In genomic region chr2:141035846-141036420, GRCh38 we compare ENCODE assay signal across 23 cellular contexts.
"Had no signal": no experiment of that assay in that cellular context is flagged by ENCODE, and none has a peak within 500 bp of the region (broad histone marks: within the 10 kb centered on the region; RNA-seq: fewer than 3 reads in every experiment).

No MANE protein-coding gene starts in this region.

- H3K4me3 Mint-ChIP-seq: dendritic cell treated with granulocyte-macrophage colony-stimulating factor and Interleukin-4, amounts not matched to agents 40 ng/mL and 50 ng/mL, for 4 days; mesothelial cell of epicardium; natural killer cell; neural crest cell; stimulated activated naive B cell treated with anti-CD40 and anti-IgM and Interleukin-4, amounts not matched to agents 10 μg/mL and 1 μg/mL and 100 μg/mL, for 72 hours; stimulated activated naive CD8-positive, alpha-beta T cell treated with anti-CD3 and anti-CD28 coated beads, Interleukin-15, amount 100 ng/mL, for 72 hours had no signal

- H3K9me3 Mint-ChIP-seq: mesothelial cell of epicardium; neural crest cell; stimulated activated naive CD8-positive, alpha-beta T cell treated with anti-CD3 and anti-CD28 coated beads, Interleukin-15, amount 100 ng/mL, for 72 hours had no signal

- H3K27ac ChIP-seq: heart left ventricle, parathyroid adenoma, prostate gland, right lobe of liver, spleen, testis, tibial nerve, upper lobe of right lung, vagina had no signal

- DNase-seq: erythroblast; heart left ventricle; hypothalamus; islet precursor cell; natural killer cell; occipital lobe; right lobe of liver; spleen; stimulated activated CD4-positive, alpha-beta T cell treated with anti-CD3 and anti-CD28 coated beads, Interleukin-15, amount 100 ng/mL, for 24 hours; stimulated activated CD4-positive, alpha-beta T cell treated with anti-CD3 and anti-CD28 coated beads, Interleukin-1b, Interleukin-23, amount 100 ng/mL, for 48 hours; stimulated activated CD4-positive, alpha-beta T cell treated with anti-CD3 and anti-CD28 coated beads, Interleukin-4, amount 100 ng/mL, for 24 hours; stimulated activated naive B cell treated with anti-CD40 and anti-IgM and Interleukin-4, amounts not matched to agents 10 μg/mL and 1 μg/mL and 100 μg/mL, for 72 hours; stimulated activated naive CD8-positive, alpha-beta T cell treated with anti-CD3 and anti-CD28 coated beads, Interleukin-15, amount 100 ng/mL, for 72 hours; testis; upper lobe of right lung had no signal

- H3K9ac ChIP-seq: parathyroid adenoma had no signal

- H3K27ac Mint-ChIP-seq: dendritic cell treated with granulocyte-macrophage colony-stimulating factor and Interleukin-4, amounts not matched to agents 40 ng/mL and 50 ng/mL, for 4 days; mesothelial cell of epicardium; natural killer cell; stimulated activated naive B cell treated with anti-CD40 and anti-IgM and Interleukin-4, amounts not matched to agents 10 μg/mL and 1 μg/mL and 100 μg/mL, for 72 hours; stimulated activated naive CD8-positive, alpha-beta T cell treated with anti-CD3 and anti-CD28 coated beads, Interleukin-15, amount 100 ng/mL, for 72 hours had no signal

- H3K4me1 ChIP-seq: heart left ventricle, parathyroid adenoma, prostate gland, right lobe of liver, spleen, testis, tibial nerve, upper lobe of right lung, vagina had no signal

- H2AFZ ChIP-seq: parathyroid adenoma had no signal

- H3K4me1 Mint-ChIP-seq: mesothelial cell of epicardium; natural killer cell; stimulated activated naive B cell treated with anti-CD40 and anti-IgM and Interleukin-4, amounts not matched to agents 10 μg/mL and 1 μg/mL and 100 μg/mL, for 72 hours; stimulated activated naive CD8-positive, alpha-beta T cell treated with anti-CD3 and anti-CD28 coated beads, Interleukin-15, amount 100 ng/mL, for 72 hours had no signal

- H3K27me3 ChIP-seq: heart left ventricle, right lobe of liver, spleen, testis, tibial nerve, upper lobe of right lung, vagina had no signal

- H3K36me3 Mint-ChIP-seq: mesothelial cell of epicardium; natural killer cell; stimulated activated naive B cell treated with anti-CD40 and anti-IgM and Interleukin-4, amounts not matched to agents 10 μg/mL and 1 μg/mL and 100 μg/mL, for 72 hours had no signal

- H3K36me3 ChIP-seq: heart left ventricle, prostate gland, right lobe of liver, spleen, tibial nerve, upper lobe of right lung, vagina had no signal

- H3K9me3 ChIP-seq: prostate gland, right lobe of liver, testis, tibial nerve, upper lobe of right lung, vagina had no signal

- H3K79me2 ChIP-seq: parathyroid adenoma had no signal

- H3K27me3 Mint-ChIP-seq: dendritic cell treated with granulocyte-macrophage colony-stimulating factor and Interleukin-4, amounts not matched to agents 40 ng/mL and 50 ng/mL, for 4 days; stimulated activated naive B cell treated with anti-CD40 and anti-IgM and Interleukin-4, amounts not matched to agents 10 μg/mL and 1 μg/mL and 100 μg/mL, for 72 hours; stimulated activated naive CD8-positive, alpha-beta T cell treated with anti-CD3 and anti-CD28 coated beads, Interleukin-15, amount 100 ng/mL, for 72 hours had no signal

- ATAC-seq: heart left ventricle; left lobe of liver; natural killer cell; right lobe of liver; stimulated activated naive B cell treated with anti-CD40 and anti-IgM and Interleukin-4, amounts not matched to agents 10 μg/mL and 1 μg/mL and 100 μg/mL, for 72 hours; stimulated activated naive CD8-positive, alpha-beta T cell treated with anti-CD3 and anti-CD28 coated beads, Interleukin-15, amount 100 ng/mL, for 72 hours; upper lobe of right lung had no signal

- H3K4me3 ChIP-seq: heart left ventricle, prostate gland, right lobe of liver, spleen, testis, tibial nerve, upper lobe of right lung, vagina had no signal
